ENCODE assay signal across 23 cellular contexts in genomic region chr22:17007257-17007656, GRCh38. TPM values are rescaled to one million over a fixed set of nuclear protein-coding genes. Genes with fewer than 3 reads are reported as not detected.
DNase-seq lines count a peak whose midpoint lies in the region; ATAC-seq and TF ChIP-seq lines count a peak whose summit lies in the region.
"Had no signal": no experiment of that assay in that cellular context is flagged by ENCODE, and none has a peak within 500 bp of the region (broad histone marks: within the 10 kb centered on the region; RNA-seq: fewer than 3 reads in every experiment).

No MANE protein-coding gene starts in this region.

- TF ChIP-seq CTCF in endodermal cell (conservative IDR thresholded peaks at IDR 0.05) = peak; percentile 52

- ATAC-seq in HG02852 (IDR thresholded peaks at IDR 0.05; ENCODE audit: unreplicated experiment) = no peak
- ATAC-seq: Right ventricle myocardium inferior had no signal

- no peaks in the 10 kb centered on the region for H3K36me3 Mint-ChIP-seq in endodermal cell (ENCODE audit: low read depth)

- CTCF ChIA-PET in HEK293T (lab: Yijun Ruan, JAX) = no interaction called here

- H3K9me3 ChIP-seq in endodermal cell (ENCODE audit: control insufficient read depth, low read length) (peaks cover 18% of the 10 kb centered on the region), iPS-20b (ENCODE audit: insufficient read depth, low read depth, low read length) (no peaks in the 10 kb centered on the region; the same call in 1 of the 2 replicates)

- H3K27ac ChIP-seq in endodermal cell (ENCODE audit: low read depth, low read length) = no peak overlapping the region
- no peak overlapping the region for H3K27ac ChIP-seq in iPS-20b (ENCODE audit: low read length)

- no peaks in the 10 kb centered on the region for H3K27me3 ChIP-seq in endodermal cell (ENCODE audit: control insufficient read depth, insufficient read depth, low read length, poor library complexity, severe bottlenecking)
- H3K27me3 ChIP-seq in iPS-20b (ENCODE audit: insufficient read depth, low read length) = peaks cover 45% of the 10 kb centered on the region

- H3K27ac Mint-ChIP-seq in endodermal cell = no peak overlapping the region
- H3K27ac Mint-ChIP-seq: CD4-positive, alpha-beta memory T cell had no signal

- H3K36me3 ChIP-seq in endodermal cell (ENCODE audit: control insufficient read depth, insufficient read depth, low read length) (no peaks in the 10 kb centered on the region), iPS-20b (ENCODE audit: insufficient read depth, low read depth, low read length) (no peaks in the 10 kb centered on the region)

- peak overlapping the region; percentile 41 for H3K4me3 Mint-ChIP-seq in endodermal cell
- H3K4me3 Mint-ChIP-seq: CD4-positive, alpha-beta memory T cell had no signal

- POLR2A ChIA-PET in HEK293T (lab: Yijun Ruan, JAX) = no interaction called here

- WGBS in endodermal cell (ENCODE audit: insufficient coverage in 1 of 2, insufficient read length in 1 of 2), 2 experiments = 76 to 87% methylated on average over 5 to 22 of the region's 22 CpGs

- H3K4me1 Mint-ChIP-seq in endodermal cell = no peaks in the 10 kb centered on the region
- H3K4me1 Mint-ChIP-seq: CD4-positive, alpha-beta memory T cell had no signal

- DNase-seq in D341Med (ENCODE audit: low spot score) = peak; percentile 24
- peak; percentile 6 for DNase-seq in HEK293T (ENCODE audit: extremely low spot score)
- peak; percentile 59 for DNase-seq in endodermal cell
- DNase-seq in HT-29 (ENCODE audit: low spot score) = no peak
- no peak for DNase-seq in ecto neural progenitor cell (ENCODE audit: low spot score)
- no peak for DNase-seq in NCI-H1436 treated with DMSO at 0.1 percent for 48 hours (lab: John Stamatoyannopoulos, UW)
- DNase-seq: Calu3; CD4-positive, alpha-beta memory T cell; DMS53; EL; MM.1S; NCI-H1092; NCI-H1694; NCI-H2081 treated with DMSO at 0.1 percent for 48 hours; NCI-H510A; NCI-H774; SW 1271 had no signal

- H3K9ac ChIP-seq in endodermal cell (ENCODE audit: extremely low read depth, low read length, poor library complexity, severe bottlenecking) (no peak overlapping the region), iPS-20b (ENCODE audit: low read depth, low read length) (no peak overlapping the region)

- no peaks in the 10 kb centered on the region for H3K4me1 ChIP-seq in endodermal cell (ENCODE audit: control insufficient read depth, insufficient read depth, low read length)
- H3K4me1 ChIP-seq in iPS-20b (ENCODE audit: insufficient read depth, low read length) = no peaks in the 10 kb centered on the region

- no peak overlapping the region for H3K4me3 ChIP-seq in endodermal cell (ENCODE audit: low read length)
- peak overlapping the region; percentile 58; the same call in 1 of the 2 replicates for H3K4me3 ChIP-seq in iPS-20b (ENCODE audit: low read length)

- peaks cover 15% of the 10 kb centered on the region for H3K9me3 Mint-ChIP-seq in endodermal cell

- peaks cover 73% of the 10 kb centered on the region for H3K27me3 Mint-ChIP-seq in endodermal cell (ENCODE audit: insufficient read depth)

TF ChIP-seq in HEK293T, 16 proteins besides CTCF, POLR2A, EP300 and RAD21:
- no peak for TF ChIP-seq CTBP1 (IDR thresholded peaks at IDR 0.05; ENCODE audit: borderline replicate concordance)
- no peak for TF ChIP-seq FOXA1 (IDR thresholded peaks at IDR 0.05)
- no peak for TF ChIP-seq ARNT (IDR thresholded peaks at IDR 0.05)
- TF ChIP-seq, protein P1, sequence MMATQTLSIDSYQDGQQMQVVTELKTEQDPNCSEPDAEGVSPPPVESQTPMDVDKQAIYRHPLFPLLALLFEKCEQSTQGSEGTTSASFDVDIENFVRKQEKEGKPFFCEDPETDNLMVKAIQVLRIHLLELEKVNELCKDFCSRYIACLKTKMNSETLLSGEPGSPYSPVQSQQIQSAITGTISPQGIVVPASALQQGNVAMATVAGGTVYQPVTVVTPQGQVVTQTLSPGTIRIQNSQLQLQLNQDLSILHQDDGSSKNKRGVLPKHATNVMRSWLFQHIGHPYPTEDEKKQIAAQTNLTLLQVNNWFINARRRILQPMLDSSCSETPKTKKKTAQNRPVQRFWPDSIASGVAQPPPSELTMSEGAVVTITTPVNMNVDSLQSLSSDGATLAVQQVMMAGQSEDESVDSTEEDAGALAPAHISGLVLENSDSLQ (IDR thresholded peaks at IDR 0.05) = no peak
- TF ChIP-seq SUZ12 (IDR thresholded peaks at IDR 0.05) = no peak
- TF ChIP-seq BHLHE40 (IDR thresholded peaks at IDR 0.05; ENCODE audit: borderline replicate concordance) = no peak
- no peak for TF ChIP-seq ELF4 (IDR thresholded peaks at IDR 0.05)
- TF ChIP-seq ZNF384 (IDR thresholded peaks at IDR 0.05) = no peak
- no peak for TF ChIP-seq L3MBTL2 (conservative IDR thresholded peaks at IDR 0.05)
- TF ChIP-seq LEF1 (IDR thresholded peaks at IDR 0.05; ENCODE audit: borderline replicate concordance) = no peak
- TF ChIP-seq SP1 (IDR thresholded peaks at IDR 0.05) = no peak
- no peak for TF ChIP-seq FOXK2 (IDR thresholded peaks at IDR 0.05)
- no peak for TF ChIP-seq TARDBP (IDR thresholded peaks at IDR 0.05)
- no peak for TF ChIP-seq FOXM1 (IDR thresholded peaks at IDR 0.05; ENCODE audit: borderline replicate concordance)
- no peak for TF ChIP-seq HDGF (IDR thresholded peaks at IDR 0.05; ENCODE audit: borderline replicate concordance)
- TF ChIP-seq NFRKB (IDR thresholded peaks at IDR 0.05) = no peak

RNA-seq across cellular contexts. Expression of gene GAB4, which starts 0.8 kb away (rescaled TPM):
- total RNA-seq in endodermal cell = under 1 TPM in 1 of 2 donors, not detected in 1; 0.22 TPM
- not detected for polyA plus RNA-seq in endodermal cell (2013, experiment 1 of 2)
- polyA plus RNA-seq in endodermal cell (2013, experiment 2 of 2) = not detected
- not detected in 2 replicates for total RNA-seq in HT-29 (2014; rRNA removed; shearing (Covaris generic))
- total RNA-seq: Calu3; CD4-positive, alpha-beta memory T cell; LHCN-M2; OCI-LY7; Right ventricle myocardium inferior had no signal
- polyA plus RNA-seq: BJ; CD4-positive, alpha-beta memory T cell had no signal

Comparison
In these comparisons a context has a peak if more than half of its experiments do, and no peak if none do; other contexts are left out.
1. DNase-seq: peak in D341Med (single experiment), HEK293T (single experiment) and endodermal cell (single experiment); none in HT-29 (single experiment), ecto neural progenitor cell (single experiment) and NCI-H1436 treated with DMSO at 0.1 percent for 48 hours (single experiment).